In genomic region chr4:86108152-86108551, GRCh38 we compare ENCODE assay signal across 26 cellular contexts.
A peak's percentile ranks its signal among the peaks of the same experiment; 100 is the strongest.
DNase-seq lines count a peak whose midpoint lies in the region; ATAC-seq and TF ChIP-seq lines count a peak whose summit lies in the region.
"Had no signal": no experiment of that assay in that cellular context is flagged by ENCODE, and none has a peak within 500 bp of the region (broad histone marks: within the 10 kb centered on the region; RNA-seq: fewer than 3 reads in every experiment).

No MANE protein-coding gene starts in this region.

- in situ Hi-C loops in astrocyte of the spinal cord (cut with HindIII; ENCODE audit: low sequenced_read_pairs) = no loop called here

- WGBS in adrenal gland, 4 donors = 74 to 82% (median 77%) methylated on average over 1 of the region's 1 CpG

- DNase-seq in AG08396 (ENCODE audit: low spot score) = peak; percentile 4
- peak; percentile 55 for DNase-seq in astrocyte of the spinal cord (ENCODE audit: low read depth, low spot score)
- DNase-seq in iPS DF 19.7 (ENCODE audit: low read depth, low spot score) = peak; percentile 12
- DNase-seq in adrenal gland = no peak
- no peak for DNase-seq in GM10266 (ENCODE audit: extremely low spot score)
- DNase-seq in DMS153 treated with DMSO at 0.1 percent for 48 hours (lab: John Stamatoyannopoulos, UW; ENCODE audit: unreplicated experiment) = no peak
- DNase-seq: activated CD4-positive, alpha-beta memory T cell treated with anti-CD3 and anti-CD28 coated beads for 36 hours; activated CD8-positive, alpha-beta memory T cell treated with anti-CD3 and anti-CD28 coated beads, Interleukin-2, amount 50 U/mL, for 48 hours; anterior cingulate cortex; dermis blood vessel endothelial cell; left cardiac atrium; MG63; NCI-H1417; NCI-H2029 treated with DMSO at 0.1 percent for 48 hours; NCI-H2227 treated with DMSO at 0.1 percent for 48 hours; nephron progenitor cell; ovary; SJCRH30; stimulated activated naive CD8-positive, alpha-beta T cell treated with anti-CD3 and anti-CD28 coated beads, Interleukin-15, Interleukin-2, amounts not matched to agents 100 U/mL and 50 U/mL, for 24 hours; T-helper 1 cell had no signal

- TF ChIP-seq POLR2A in adrenal gland (IDR thresholded peaks at IDR 0.05) = no peak

- no peaks in the 10 kb centered on the region for H3K27me3 ChIP-seq in HUES48 (ENCODE audit: control insufficient read depth, insufficient read depth, low read length)
- H3K27me3 ChIP-seq in adrenal gland = no peaks in the 10 kb centered on the region
- H3K27me3 ChIP-seq: MG63, ovary, SJCRH30 had no signal

- no peak overlapping the region for H3K9ac ChIP-seq in HUES48 (ENCODE audit: low read depth, low read length)

- ATAC-seq in GM21576 (IDR thresholded peaks at IDR 0.05; ENCODE audit: unreplicated experiment) = no peak
- ATAC-seq: activated CD4-positive, CD25-positive, alpha-beta regulatory T cell treated with anti-CD3 and anti-CD28 coated beads, Interleukin-2, amount 50 U/mL, for 24 hours; GM12878; left cardiac atrium; stimulated activated naive CD8-positive, alpha-beta T cell treated with anti-CD3 and anti-CD28 coated beads, Interleukin-15, Interleukin-2, amounts not matched to agents 100 U/mL and 50 U/mL, for 24 hours had no signal

- H3K9me3 ChIP-seq in HUES48 (ENCODE audit: control insufficient read depth, insufficient read depth, low read length) (no peaks in the 10 kb centered on the region; the same call in 1 of the 2 replicates), adrenal gland (replicated peaks in 1 of 3) (peaks cover 0 to 3% (median 0%) of the 10 kb centered on the region in 3 donors)
- H3K9me3 ChIP-seq: MG63, ovary had no signal

- intact Hi-C loops in adrenal gland (cut with DNase I) = no loop called here

- H3K4me3 ChIP-seq in HUES48 (ENCODE audit: low read depth, low read length) (no peak overlapping the region), astrocyte of the spinal cord (ENCODE audit: low read depth, low read length) (no peak overlapping the region), adrenal gland (no peak overlapping the region)
- H3K4me3 ChIP-seq: GM12878, MG63, ovary, SJCRH30, skin epidermis, thoracic aorta had no signal

- H3K27ac ChIP-seq in HUES48 (ENCODE audit: low read depth, low read length) (peak overlapping the region; percentile 48), adrenal gland (no peak overlapping the region)
- H3K27ac ChIP-seq: ovary, SJCRH30, skin epidermis, thoracic aorta had no signal

- no peak for TF ChIP-seq CTCF in astrocyte of the spinal cord (IDR thresholded peaks at IDR 0.05; ENCODE audit: low read depth, low read length)
- no peak for TF ChIP-seq CTCF in adrenal gland (IDR thresholded peaks at IDR 0.05)
- TF ChIP-seq CTCF in GM10266 (IDR thresholded peaks at IDR 0.05; ENCODE audit: control insufficient read depth, insufficient read depth, low read depth, missing control alignments) = no peak

- 0 out of 2 replicates have a peak, but pooled peaks cover 9% of the 10 kb centered on the region for H3K4me1 ChIP-seq in HUES48 (ENCODE audit: control insufficient read depth, insufficient read depth, low read length)
- no peaks in the 10 kb centered on the region for H3K4me1 ChIP-seq in adrenal gland (replicated peaks in 1 of 2)
- H3K4me1 ChIP-seq: SJCRH30 had no signal

- H3K36me3 ChIP-seq in HUES48 (ENCODE audit: control insufficient read depth, insufficient read depth, low read length) (no peaks in the 10 kb centered on the region), adrenal gland (replicated peaks in 1 of 2) (no peaks in the 10 kb centered on the region)
- H3K36me3 ChIP-seq: MG63, ovary, SJCRH30, thoracic aorta had no signal

Comparison
In these comparisons a context has a peak if more than half of its experiments do, and no peak if none do; other contexts are left out.
1. DNase-seq: peak in AG08396 (single experiment), astrocyte of the spinal cord (single experiment) and iPS DF 19.7 (single experiment); none in adrenal gland (0 of 7), GM10266 (single experiment) and DMS153 treated with DMSO at 0.1 percent for 48 hours (single experiment).